Comparison of ENCODE assay signal across 8 cellular contexts in genomic region chr16:85750827-85751641, GRCh38. TPM values are rescaled to one million over a fixed set of nuclear protein-coding genes. Genes with fewer than 3 reads are reported as not detected.
DNase-seq lines count a peak whose midpoint lies in the region; ATAC-seq and TF ChIP-seq lines count a peak whose summit lies in the region.

Gene C16orf74, minus strand, starts transcription at chr16:85751096. Its CDS starts 15,879 bp downstream, at chr16:85735217.

- no peak within 1 kb of the TSS for H3K27ac Mint-ChIP-seq in activated CD8-positive, alpha-beta memory T cell treated with anti-CD3 and anti-CD28 coated beads, Interleukin-2, amount 10 ng/mL, durations not matched to agents 7 days and 5 days
- H3K27ac Mint-ChIP-seq in T-cell (no peak within 1 kb of the TSS), nephron (peak within 1 kb of the TSS in 2 of 3 experiments; percentile 59 to 79)

- peak; percentile 84 for ATAC-seq in activated CD8-positive, alpha-beta memory T cell treated with anti-CD3 and anti-CD28 coated beads, Interleukin-2, amount 10 ng/mL, durations not matched to agents 7 days and 5 days
- ATAC-seq in HG03196 (IDR thresholded peaks at IDR 0.05; ENCODE audit: unreplicated experiment) (peak; percentile 42), T-cell (replicated peaks in 1 of 4) (peak; percentile 62 to 84 (median 66)), HG03175 (IDR thresholded peaks at IDR 0.05; ENCODE audit: unreplicated experiment) (no peak)

- DNase-seq in activated CD8-positive, alpha-beta memory T cell treated with anti-CD3 and anti-CD28 coated beads, Interleukin-2, amount 10 ng/mL, durations not matched to agents 7 days and 5 days: no peak
- DNase-seq in activated CD8-positive, alpha-beta memory T cell treated with anti-CD3 and anti-CD28 coated beads, Interleukin-2, amount 50 U/mL, for 4 hours: no peak
- no peak for DNase-seq in T-cell
- peak; percentile 26 for DNase-seq in fibroblast of gingiva (ENCODE audit: low read depth)
- DNase-seq in NCI-H446 treated with DMSO at 0.1 percent for 48 hours (lab: John Stamatoyannopoulos, UW): no peak

- POLR2A ChIA-PET in T-cell (lab: Charles Lee): no interaction called here

- peaks cover 20% of the 10 kb centered on the region for H3K4me1 Mint-ChIP-seq in activated CD8-positive, alpha-beta memory T cell treated with anti-CD3 and anti-CD28 coated beads, Interleukin-2, amount 10 ng/mL, durations not matched to agents 7 days and 5 days
- H3K4me1 Mint-ChIP-seq in T-cell (peaks cover 5 to 22% (median 6%) of the 10 kb centered on the region in 3 donors), nephron (peaks cover 18% of the 10 kb centered on the region)

- no peak for TF ChIP-seq CTCF in nephron (IDR thresholded peaks at IDR 0.05; ENCODE audit: unreplicated experiment in 3 of 3)

- no peaks in the 10 kb centered on the region for H3K36me3 Mint-ChIP-seq in activated CD8-positive, alpha-beta memory T cell treated with anti-CD3 and anti-CD28 coated beads, Interleukin-2, amount 10 ng/mL, durations not matched to agents 7 days and 5 days
- H3K36me3 Mint-ChIP-seq in T-cell (no peaks in the 10 kb centered on the region), nephron (ENCODE audit: low read depth) (no peaks in the 10 kb centered on the region)

- peaks cover 53% of the 10 kb centered on the region for H3K27me3 Mint-ChIP-seq in activated CD8-positive, alpha-beta memory T cell treated with anti-CD3 and anti-CD28 coated beads, Interleukin-2, amount 10 ng/mL, durations not matched to agents 7 days and 5 days
- peaks cover 11 to 34% of the 10 kb centered on the region in 2 donors for H3K27me3 Mint-ChIP-seq in T-cell
- H3K27me3 Mint-ChIP-seq in nephron (ENCODE audit: low read depth): peaks cover 72% of the 10 kb centered on the region

- no peaks in the 10 kb centered on the region for H3K9me3 Mint-ChIP-seq in activated CD8-positive, alpha-beta memory T cell treated with anti-CD3 and anti-CD28 coated beads, Interleukin-2, amount 10 ng/mL, durations not matched to agents 7 days and 5 days (ENCODE audit: low read depth)
- no peaks in the 10 kb centered on the region for H3K9me3 Mint-ChIP-seq in T-cell
- H3K9me3 Mint-ChIP-seq in nephron: no peaks in the 10 kb centered on the region

- CTCF ChIA-PET in activated CD8-positive, alpha-beta memory T cell treated with anti-CD3 and anti-CD28 coated beads, Interleukin-2, amount 10 ng/mL, durations not matched to agents 7 days and 5 days (lab: Charles Lee): interaction anchor here (1.0 to 1.5 kb wide), 3 partner anchors 8 to 135 kb away, joined by 3 read pairs; no protein-coding TSS in a partner anchor
- CTCF ChIA-PET in T-cell (lab: Charles Lee): no interaction called here

- H3K4me3 Mint-ChIP-seq in activated CD8-positive, alpha-beta memory T cell treated with anti-CD3 and anti-CD28 coated beads, Interleukin-2, amount 10 ng/mL, durations not matched to agents 7 days and 5 days: peak within 1 kb of the TSS; percentile 57
- H3K4me3 Mint-ChIP-seq in T-cell (peak within 1 kb of the TSS; percentile 82 to 85 (median 83)), nephron (peak within 1 kb of the TSS; percentile 86 to 92 (median 89))

RNA-seq across cellular contexts. Expression of gene C16orf74, which starts in this region (rescaled TPM):
- under 1 TPM; 0.23 to 0.41 TPM for total RNA-seq in activated CD8-positive, alpha-beta memory T cell treated with anti-CD3 and anti-CD28 coated beads, Interleukin-2, amount 10 ng/mL, durations not matched to agents 7 days and 5 days
- 10 to 100 TPM in 3 of 5 donors, 1 to 10 TPM in 2; 3.1 to 21.7 (median 15.6) TPM for total RNA-seq in T-cell

Comparison
In these comparisons a context has a peak if more than half of its experiments do, and no peak if none do; other contexts are left out.
1. Peak in ATAC-seq in activated CD8-positive, alpha-beta memory T cell treated with anti-CD3 and anti-CD28 coated beads, Interleukin-2, amount 10 ng/mL, durations not matched to agents 7 days and 5 days; RNA of the gene not detected or under 1 TPM.
2. H3K27ac Mint-ChIP-seq: peak in nephron (2 of 3); none in activated CD8-positive, alpha-beta memory T cell treated with anti-CD3 and anti-CD28 coated beads, Interleukin-2, amount 10 ng/mL, durations not matched to agents 7 days and 5 days (single experiment) and T-cell (0 of 2).
3. Peak in every context shown above with its lines, with median percentiles within 50 percentile points of each other: H3K4me3 Mint-ChIP-seq.